In genomic region chr1:224168859-224169380, GRCh38 we compare ENCODE assay signal across 1 cellular context.
TF ChIP-seq lines count a peak whose summit lies in the region.

No MANE protein-coding gene starts in this region.

TF ChIP-seq in GM12878, 131 proteins besides CTCF, POLR2A, EP300 and RAD21 (continued from another document and continues in another):
- TF ChIP-seq ETV6 (conservative IDR thresholded peaks at IDR 0.05 in 1 of 2, IDR thresholded peaks at IDR 0.05 in 1 of 2; ENCODE audit: borderline replicate concordance in 1 of 2, low read depth in 1 of 2) = peak in 1 of 2 experiments; percentile 98; a peak in 2 of 4 replicates
- TF ChIP-seq SREBF2 (IDR thresholded peaks at IDR 0.05; ENCODE audit: low read length) = no peak
- TF ChIP-seq STAT3 (IDR thresholded peaks at IDR 0.05; ENCODE audit: low read depth, low read length) = 0 out of 2 replicates have a peak, but pooled peaks have one; percentile 22
- TF ChIP-seq SP1 (IDR thresholded peaks at IDR 0.05; ENCODE audit: low read depth, low read length) = no peak
- TF ChIP-seq RBBP5 (conservative IDR thresholded peaks at IDR 0.05) = no peak
- peak; percentile 53; the same call in 1 of the 2 replicates for TF ChIP-seq IRF5 (IDR thresholded peaks at IDR 0.05; ENCODE audit: borderline replicate concordance)
- TF ChIP-seq FOXM1 (IDR thresholded peaks at IDR 0.05; ENCODE audit: low read depth, low read length) = peak; percentile 71; the same call in 1 of the 2 replicates
- TF ChIP-seq SIX5 (IDR thresholded peaks at IDR 0.05; ENCODE audit: low read depth, low read length, severe bottlenecking) = no peak
- TF ChIP-seq BHLHE40 (IDR thresholded peaks at IDR 0.05; ENCODE audit: borderline replicate concordance in 1 of 2, low read depth in 2 of 2, low read length in 1 of 2) = peak; percentile 25 to 39; a peak in 2 of 4 replicates
- TF ChIP-seq POU2F2 (IDR thresholded peaks at IDR 0.05; ENCODE audit: borderline replicate concordance, low read depth, low read length) = 0 out of 3 replicates have a peak, but pooled peaks have one; percentile 28
- TF ChIP-seq, protein P1, sequence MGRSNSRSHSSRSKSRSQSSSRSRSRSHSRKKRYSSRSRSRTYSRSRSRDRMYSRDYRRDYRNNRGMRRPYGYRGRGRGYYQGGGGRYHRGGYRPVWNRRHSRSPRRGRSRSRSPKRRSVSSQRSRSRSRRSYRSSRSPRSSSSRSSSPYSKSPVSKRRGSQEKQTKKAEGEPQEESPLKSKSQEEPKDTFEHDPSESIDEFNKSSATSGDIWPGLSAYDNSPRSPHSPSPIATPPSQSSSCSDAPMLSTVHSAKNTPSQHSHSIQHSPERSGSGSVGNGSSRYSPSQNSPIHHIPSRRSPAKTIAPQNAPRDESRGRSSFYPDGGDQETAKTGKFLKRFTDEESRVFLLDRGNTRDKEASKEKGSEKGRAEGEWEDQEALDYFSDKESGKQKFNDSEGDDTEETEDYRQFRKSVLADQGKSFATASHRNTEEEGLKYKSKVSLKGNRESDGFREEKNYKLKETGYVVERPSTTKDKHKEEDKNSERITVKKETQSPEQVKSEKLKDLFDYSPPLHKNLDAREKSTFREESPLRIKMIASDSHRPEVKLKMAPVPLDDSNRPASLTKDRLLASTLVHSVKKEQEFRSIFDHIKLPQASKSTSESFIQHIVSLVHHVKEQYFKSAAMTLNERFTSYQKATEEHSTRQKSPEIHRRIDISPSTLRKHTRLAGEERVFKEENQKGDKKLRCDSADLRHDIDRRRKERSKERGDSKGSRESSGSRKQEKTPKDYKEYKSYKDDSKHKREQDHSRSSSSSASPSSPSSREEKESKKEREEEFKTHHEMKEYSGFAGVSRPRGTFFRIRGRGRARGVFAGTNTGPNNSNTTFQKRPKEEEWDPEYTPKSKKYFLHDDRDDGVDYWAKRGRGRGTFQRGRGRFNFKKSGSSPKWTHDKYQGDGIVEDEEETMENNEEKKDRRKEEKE (IDR thresholded peaks at IDR 0.05) = no peak
- TF ChIP-seq, protein P2, sequence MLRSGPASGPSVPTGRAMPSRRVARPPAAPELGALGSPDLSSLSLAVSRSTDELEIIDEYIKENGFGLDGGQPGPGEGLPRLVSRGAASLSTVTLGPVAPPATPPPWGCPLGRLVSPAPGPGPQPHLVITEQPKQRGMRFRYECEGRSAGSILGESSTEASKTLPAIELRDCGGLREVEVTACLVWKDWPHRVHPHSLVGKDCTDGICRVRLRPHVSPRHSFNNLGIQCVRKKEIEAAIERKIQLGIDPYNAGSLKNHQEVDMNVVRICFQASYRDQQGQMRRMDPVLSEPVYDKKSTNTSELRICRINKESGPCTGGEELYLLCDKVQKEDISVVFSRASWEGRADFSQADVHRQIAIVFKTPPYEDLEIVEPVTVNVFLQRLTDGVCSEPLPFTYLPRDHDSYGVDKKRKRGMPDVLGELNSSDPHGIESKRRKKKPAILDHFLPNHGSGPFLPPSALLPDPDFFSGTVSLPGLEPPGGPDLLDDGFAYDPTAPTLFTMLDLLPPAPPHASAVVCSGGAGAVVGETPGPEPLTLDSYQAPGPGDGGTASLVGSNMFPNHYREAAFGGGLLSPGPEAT (IDR thresholded peaks at IDR 0.05; ENCODE audit: low read depth) = peak; percentile 85
- TF ChIP-seq BACH1 (IDR thresholded peaks at IDR 0.05; ENCODE audit: borderline replicate concordance) = no peak
- TF ChIP-seq, protein P3, sequence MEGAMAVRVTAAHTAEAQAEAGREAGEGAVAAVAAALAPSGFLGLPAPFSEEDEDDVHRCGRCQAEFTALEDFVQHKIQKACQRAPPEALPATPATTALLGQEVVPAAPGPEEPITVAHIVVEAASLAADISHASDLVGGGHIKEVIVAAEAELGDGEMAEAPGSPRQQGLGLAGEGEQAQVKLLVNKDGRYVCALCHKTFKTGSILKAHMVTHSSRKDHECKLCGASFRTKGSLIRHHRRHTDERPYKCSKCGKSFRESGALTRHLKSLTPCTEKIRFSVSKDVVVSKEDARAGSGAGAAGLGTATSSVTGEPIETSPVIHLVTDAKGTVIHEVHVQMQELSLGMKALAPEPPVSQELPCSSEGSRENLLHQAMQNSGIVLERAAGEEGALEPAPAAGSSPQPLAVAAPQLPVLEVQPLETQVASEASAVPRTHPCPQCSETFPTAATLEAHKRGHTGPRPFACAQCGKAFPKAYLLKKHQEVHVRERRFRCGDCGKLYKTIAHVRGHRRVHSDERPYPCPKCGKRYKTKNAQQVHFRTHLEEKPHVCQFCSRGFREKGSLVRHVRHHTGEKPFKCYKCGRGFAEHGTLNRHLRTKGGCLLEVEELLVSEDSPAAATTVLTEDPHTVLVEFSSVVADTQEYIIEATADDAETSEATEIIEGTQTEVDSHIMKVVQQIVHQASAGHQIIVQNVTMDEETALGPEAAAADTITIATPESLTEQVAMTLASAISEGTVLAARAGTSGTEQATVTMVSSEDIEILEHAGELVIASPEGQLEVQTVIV (IDR thresholded peaks at IDR 0.05; ENCODE audit: borderline replicate concordance, partially characterized antibody) = no peak
- peak; percentile 94 for TF ChIP-seq PKNOX1 (IDR thresholded peaks at IDR 0.05)
- TF ChIP-seq REST (IDR thresholded peaks at IDR 0.05; ENCODE audit: low read depth, low read length) = no peak
- TF ChIP-seq CREB1 (IDR thresholded peaks at IDR 0.05; ENCODE audit: low read depth) = peak; percentile 55; the same call in 1 of the 2 replicates
- TF ChIP-seq DPF2 (IDR thresholded peaks at IDR 0.05) = peak; percentile 77
- no peak for TF ChIP-seq HCFC1 (IDR thresholded peaks at IDR 0.05; ENCODE audit: low read length)
- TF ChIP-seq, protein P4, sequence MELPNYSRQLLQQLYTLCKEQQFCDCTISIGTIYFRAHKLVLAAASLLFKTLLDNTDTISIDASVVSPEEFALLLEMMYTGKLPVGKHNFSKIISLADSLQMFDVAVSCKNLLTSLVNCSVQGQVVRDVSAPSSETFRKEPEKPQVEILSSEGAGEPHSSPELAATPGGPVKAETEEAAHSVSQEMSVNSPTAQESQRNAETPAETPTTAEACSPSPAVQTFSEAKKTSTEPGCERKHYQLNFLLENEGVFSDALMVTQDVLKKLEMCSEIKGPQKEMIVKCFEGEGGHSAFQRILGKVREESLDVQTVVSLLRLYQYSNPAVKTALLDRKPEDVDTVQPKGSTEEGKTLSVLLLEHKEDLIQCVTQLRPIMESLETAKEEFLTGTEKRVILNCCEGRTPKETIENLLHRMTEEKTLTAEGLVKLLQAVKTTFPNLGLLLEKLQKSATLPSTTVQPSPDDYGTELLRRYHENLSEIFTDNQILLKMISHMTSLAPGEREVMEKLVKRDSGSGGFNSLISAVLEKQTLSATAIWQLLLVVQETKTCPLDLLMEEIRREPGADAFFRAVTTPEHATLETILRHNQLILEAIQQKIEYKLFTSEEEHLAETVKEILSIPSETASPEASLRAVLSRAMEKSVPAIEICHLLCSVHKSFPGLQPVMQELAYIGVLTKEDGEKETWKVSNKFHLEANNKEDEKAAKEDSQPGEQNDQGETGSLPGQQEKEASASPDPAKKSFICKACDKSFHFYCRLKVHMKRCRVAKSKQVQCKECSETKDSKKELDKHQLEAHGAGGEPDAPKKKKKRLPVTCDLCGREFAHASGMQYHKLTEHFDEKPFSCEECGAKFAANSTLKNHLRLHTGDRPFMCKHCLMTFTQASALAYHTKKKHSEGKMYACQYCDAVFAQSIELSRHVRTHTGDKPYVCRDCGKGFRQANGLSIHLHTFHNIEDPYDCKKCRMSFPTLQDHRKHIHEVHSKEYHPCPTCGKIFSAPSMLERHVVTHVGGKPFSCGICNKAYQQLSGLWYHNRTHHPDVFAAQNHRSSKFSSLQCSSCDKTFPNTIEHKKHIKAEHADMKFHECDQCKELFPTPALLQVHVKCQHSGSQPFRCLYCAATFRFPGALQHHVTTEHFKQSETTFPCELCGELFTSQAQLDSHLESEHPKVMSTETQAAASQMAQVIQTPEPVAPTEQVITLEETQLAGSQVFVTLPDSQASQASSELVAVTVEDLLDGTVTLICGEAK (IDR thresholded peaks at IDR 0.05; ENCODE audit: borderline replicate concordance) = no peak
- no peak for TF ChIP-seq RFX5 (IDR thresholded peaks at IDR 0.05; ENCODE audit: low read depth, low read length)
- TF ChIP-seq SIN3A (IDR thresholded peaks at IDR 0.05; ENCODE audit: low read depth, low read length) = no peak
- no peak for TF ChIP-seq TARDBP (IDR thresholded peaks at IDR 0.05; ENCODE audit: borderline replicate concordance)
- TF ChIP-seq EGR1 (IDR thresholded peaks at IDR 0.05; ENCODE audit: borderline replicate concordance in 1 of 2, low read depth in 2 of 2, low read length in 2 of 2) = no peak
- no peak for TF ChIP-seq SMAD1 (IDR thresholded peaks at IDR 0.05; ENCODE audit: low read depth, partially characterized antibody)
- 0 out of 2 replicates have a peak, but pooled peaks have one; percentile 53 for TF ChIP-seq ZBED1 (IDR thresholded peaks at IDR 0.05; ENCODE audit: borderline replicate concordance)
- TF ChIP-seq BCL11A (IDR thresholded peaks at IDR 0.05; ENCODE audit: low read depth, low read length) = 0 out of 2 replicates have a peak, but pooled peaks have one; percentile 39
- TF ChIP-seq PAX5 (IDR thresholded peaks at IDR 0.05; ENCODE audit: borderline replicate concordance, low read depth, low read length) = peak; percentile 51; the same call in 1 of the 2 replicates
- no peak for TF ChIP-seq ZNF622 (IDR thresholded peaks at IDR 0.05)
- TF ChIP-seq NR2F1 (conservative IDR thresholded peaks at IDR 0.05) = peak; percentile 78
- peak; percentile 85; the same call in 1 of the 2 replicates for TF ChIP-seq MTA3 (IDR thresholded peaks at IDR 0.05; ENCODE audit: borderline replicate concordance, low read length)
- peak; percentile 10 for TF ChIP-seq RELA (IDR thresholded peaks at IDR 0.05; ENCODE audit: borderline replicate concordance, partially characterized antibody)
- peak; percentile 52 for TF ChIP-seq SKIL (IDR thresholded peaks at IDR 0.05; ENCODE audit: low read depth, poor library complexity, severe bottlenecking)
- no peak for TF ChIP-seq NR2C1 (IDR thresholded peaks at IDR 0.05)
